Comparison of ENCODE assay signal across 2 cellular contexts in the genomic region with DNA sequence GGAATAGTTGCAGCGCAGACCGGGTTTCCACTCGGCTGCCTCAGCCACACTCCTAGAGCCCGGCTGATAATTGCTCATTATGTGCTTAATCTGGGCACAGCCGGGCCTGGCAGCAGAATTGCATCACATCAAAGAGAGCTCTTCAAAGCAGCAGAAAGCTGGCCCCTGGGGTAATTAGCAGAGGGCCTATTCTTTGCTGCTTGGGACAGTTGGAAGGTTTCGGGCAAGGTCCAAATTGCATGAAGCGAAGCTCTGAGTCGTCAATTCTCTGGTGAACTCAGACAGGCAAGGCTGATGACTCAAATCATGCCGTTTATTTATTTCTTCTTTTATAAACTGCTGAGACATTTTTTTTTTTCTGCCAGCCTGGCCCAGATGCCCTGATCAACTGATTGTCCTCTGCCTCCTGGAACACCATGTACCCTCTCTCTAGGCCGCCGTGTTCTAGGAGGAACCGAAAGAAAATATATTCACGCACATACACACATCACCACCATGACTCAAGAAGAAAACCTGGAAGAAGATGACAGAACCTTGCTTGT.
A peak's percentile ranks its signal among the peaks of the same experiment; 100 is the strongest.
TF ChIP-seq lines count a peak whose summit lies in the region.

No MANE protein-coding gene starts in this region.

TF ChIP-seq in HepG2, 621 proteins besides CTCF, POLR2A, EP300 and RAD21 (continued from another document):
- TF ChIP-seq CEBPB (IDR thresholded peaks at IDR 0.05; ENCODE audit: borderline replicate concordance, low read depth, low read length) (0 out of 2 replicates have a peak, but pooled peaks have one; percentile 9), SMARCE1 (IDR thresholded peaks at IDR 0.05; ENCODE audit: borderline replicate concordance) (no peak), ZNF160 (CRISPR knock-in tag; IDR thresholded peaks at IDR 0.05) (no peak), ZFY (CRISPR knock-in tag; IDR thresholded peaks at IDR 0.05) (no peak)

TF ChIP-seq in HEK293T, 16 proteins besides CTCF, POLR2A, EP300 and RAD21 (continued from another document):
- TF ChIP-seq CTBP1 (IDR thresholded peaks at IDR 0.05; ENCODE audit: borderline replicate concordance) (no peak), LEF1 (IDR thresholded peaks at IDR 0.05; ENCODE audit: borderline replicate concordance) (no peak), NFRKB (IDR thresholded peaks at IDR 0.05) (no peak), FOXA1 (IDR thresholded peaks at IDR 0.05) (no peak), SUZ12 (IDR thresholded peaks at IDR 0.05) (no peak), FOXM1 (IDR thresholded peaks at IDR 0.05; ENCODE audit: borderline replicate concordance) (no peak)
